2 cellular contexts compared by ENCODE assay signal in the genomic region with DNA sequence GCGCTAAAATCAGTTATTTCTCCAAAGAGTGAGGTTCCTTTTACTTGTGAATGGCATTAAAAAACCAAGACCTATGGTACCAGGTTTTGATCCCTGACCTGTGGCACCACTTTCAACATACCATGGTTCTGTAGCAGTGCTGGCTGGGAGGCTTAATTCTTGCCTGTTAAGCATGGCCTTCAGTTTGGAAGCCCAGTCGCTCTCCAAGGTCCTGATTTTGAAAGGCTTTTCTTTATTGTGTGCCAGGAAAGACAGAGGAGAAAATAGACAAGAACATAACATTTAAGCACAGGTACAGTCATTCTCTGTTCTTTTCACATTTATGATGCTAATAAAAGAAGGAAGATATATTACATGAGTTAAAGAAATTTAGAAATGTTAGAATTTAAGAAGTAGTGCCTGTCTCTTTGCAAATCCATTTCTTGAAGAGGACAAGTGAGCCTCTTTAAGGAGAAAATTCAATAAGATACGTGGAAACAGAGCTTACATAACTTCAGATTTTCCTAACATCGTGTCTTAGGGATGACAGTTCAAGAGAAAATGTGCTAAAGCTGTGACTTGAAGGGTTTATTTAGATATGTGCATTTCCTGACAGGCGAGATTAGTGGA.
TF ChIP-seq lines count a peak whose summit lies in the region.

No MANE protein-coding gene starts in this region.

TF ChIP-seq in GM12878, 131 proteins besides CTCF, POLR2A, EP300 and RAD21 (continued from another document):
- TF ChIP-seq, protein P1, sequence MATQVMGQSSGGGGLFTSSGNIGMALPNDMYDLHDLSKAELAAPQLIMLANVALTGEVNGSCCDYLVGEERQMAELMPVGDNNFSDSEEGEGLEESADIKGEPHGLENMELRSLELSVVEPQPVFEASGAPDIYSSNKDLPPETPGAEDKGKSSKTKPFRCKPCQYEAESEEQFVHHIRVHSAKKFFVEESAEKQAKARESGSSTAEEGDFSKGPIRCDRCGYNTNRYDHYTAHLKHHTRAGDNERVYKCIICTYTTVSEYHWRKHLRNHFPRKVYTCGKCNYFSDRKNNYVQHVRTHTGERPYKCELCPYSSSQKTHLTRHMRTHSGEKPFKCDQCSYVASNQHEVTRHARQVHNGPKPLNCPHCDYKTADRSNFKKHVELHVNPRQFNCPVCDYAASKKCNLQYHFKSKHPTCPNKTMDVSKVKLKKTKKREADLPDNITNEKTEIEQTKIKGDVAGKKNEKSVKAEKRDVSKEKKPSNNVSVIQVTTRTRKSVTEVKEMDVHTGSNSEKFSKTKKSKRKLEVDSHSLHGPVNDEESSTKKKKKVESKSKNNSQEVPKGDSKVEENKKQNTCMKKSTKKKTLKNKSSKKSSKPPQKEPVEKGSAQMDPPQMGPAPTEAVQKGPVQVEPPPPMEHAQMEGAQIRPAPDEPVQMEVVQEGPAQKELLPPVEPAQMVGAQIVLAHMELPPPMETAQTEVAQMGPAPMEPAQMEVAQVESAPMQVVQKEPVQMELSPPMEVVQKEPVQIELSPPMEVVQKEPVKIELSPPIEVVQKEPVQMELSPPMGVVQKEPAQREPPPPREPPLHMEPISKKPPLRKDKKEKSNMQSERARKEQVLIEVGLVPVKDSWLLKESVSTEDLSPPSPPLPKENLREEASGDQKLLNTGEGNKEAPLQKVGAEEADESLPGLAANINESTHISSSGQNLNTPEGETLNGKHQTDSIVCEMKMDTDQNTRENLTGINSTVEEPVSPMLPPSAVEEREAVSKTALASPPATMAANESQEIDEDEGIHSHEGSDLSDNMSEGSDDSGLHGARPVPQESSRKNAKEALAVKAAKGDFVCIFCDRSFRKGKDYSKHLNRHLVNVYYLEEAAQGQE (IDR thresholded peaks at IDR 0.05; ENCODE audit: low read depth, low read length), result peak; percentile 87
- TF ChIP-seq, protein P2, sequence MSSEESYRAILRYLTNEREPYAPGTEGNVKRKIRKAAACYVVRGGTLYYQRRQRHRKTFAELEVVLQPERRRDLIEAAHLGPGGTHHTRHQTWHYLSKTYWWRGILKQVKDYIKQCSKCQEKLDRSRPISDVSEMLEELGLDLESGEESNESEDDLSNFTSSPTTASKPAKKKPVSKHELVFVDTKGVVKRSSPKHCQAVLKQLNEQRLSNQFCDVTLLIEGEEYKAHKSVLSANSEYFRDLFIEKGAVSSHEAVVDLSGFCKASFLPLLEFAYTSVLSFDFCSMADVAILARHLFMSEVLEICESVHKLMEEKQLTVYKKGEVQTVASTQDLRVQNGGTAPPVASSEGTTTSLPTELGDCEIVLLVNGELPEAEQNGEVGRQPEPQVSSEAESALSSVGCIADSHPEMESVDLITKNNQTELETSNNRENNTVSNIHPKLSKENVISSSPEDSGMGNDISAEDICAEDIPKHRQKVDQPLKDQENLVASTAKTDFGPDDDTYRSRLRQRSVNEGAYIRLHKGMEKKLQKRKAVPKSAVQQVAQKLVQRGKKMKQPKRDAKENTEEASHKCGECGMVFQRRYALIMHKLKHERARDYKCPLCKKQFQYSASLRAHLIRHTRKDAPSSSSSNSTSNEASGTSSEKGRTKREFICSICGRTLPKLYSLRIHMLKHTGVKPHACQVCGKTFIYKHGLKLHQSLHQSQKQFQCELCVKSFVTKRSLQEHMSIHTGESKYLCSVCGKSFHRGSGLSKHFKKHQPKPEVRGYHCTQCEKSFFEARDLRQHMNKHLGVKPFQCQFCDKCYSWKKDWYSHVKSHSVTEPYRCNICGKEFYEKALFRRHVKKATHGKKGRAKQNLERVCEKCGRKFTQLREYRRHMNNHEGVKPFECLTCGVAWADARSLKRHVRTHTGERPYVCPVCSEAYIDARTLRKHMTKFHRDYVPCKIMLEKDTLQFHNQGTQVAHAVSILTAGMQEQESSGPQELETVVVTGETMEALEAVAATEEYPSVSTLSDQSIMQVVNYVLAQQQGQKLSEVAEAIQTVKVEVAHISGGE (CRISPR knock-in tag; IDR thresholded peaks at IDR 0.05), result no peak

TF ChIP-seq in liver, 16 proteins besides CTCF, POLR2A, EP300 and RAD21 (continued from another document):
- no peak for TF ChIP-seq GABPA (IDR thresholded peaks at IDR 0.05 in 1 of 2, conservative IDR thresholded peaks at IDR 0.05 in 1 of 2)
